ENCODE assay signal across 10 cellular contexts in the genomic region with DNA sequence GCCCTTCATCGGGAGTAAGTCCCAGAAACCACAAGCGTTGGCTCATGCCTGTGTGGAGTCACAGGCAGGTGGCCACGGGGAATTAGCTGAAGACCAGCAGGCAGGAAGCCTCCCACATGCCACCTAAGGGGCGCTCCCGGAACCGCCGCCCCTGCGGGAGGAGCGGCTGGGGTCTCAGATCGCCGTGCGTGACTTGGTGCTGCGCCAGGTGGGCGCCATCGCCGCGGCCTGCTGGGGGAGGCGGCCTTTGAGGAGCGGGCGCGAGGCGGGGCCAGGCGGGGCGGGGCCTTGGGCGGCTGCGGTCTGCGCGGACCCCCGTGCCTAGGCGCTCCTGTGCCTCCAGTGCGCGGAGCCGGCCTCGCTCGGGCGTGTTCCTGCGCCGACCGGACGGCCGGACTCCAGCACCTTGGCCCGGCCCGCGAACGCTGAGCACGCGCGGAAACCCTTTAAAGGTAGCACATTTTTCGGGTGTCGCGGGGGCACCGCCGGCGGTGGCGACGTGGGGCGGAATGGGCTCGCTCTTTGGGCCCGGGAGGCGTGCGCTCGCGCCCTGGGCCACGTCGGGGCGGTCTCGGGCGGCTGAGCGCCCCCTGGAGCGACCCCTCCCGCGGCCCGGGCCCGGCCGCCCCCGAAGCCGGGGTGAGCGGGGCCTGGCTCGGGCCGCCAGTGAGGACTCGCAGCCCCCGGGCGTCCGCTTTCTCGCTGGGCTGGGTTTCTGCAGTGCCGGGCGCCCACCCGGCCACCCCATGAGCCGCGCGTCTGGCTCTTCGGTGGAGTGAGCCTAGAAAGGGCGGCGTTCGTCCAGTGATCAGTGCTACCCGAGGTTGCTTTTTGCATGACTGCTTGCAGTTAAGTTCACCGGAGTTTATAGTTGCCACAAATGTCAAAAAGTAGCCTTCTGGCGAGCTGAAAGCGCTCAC. TPM values are rescaled to one million over a fixed set of nuclear protein-coding genes. Genes with fewer than 3 reads are reported as not detected.
DNase-seq lines count a peak whose midpoint lies in the region; TF ChIP-seq lines count a peak whose summit lies in the region.
"Had no signal": no experiment of that assay in that cellular context is flagged by ENCODE, and none has a peak within 500 bp of the region (broad histone marks: within the 10 kb centered on the region; RNA-seq: fewer than 3 reads in every experiment).

No MANE protein-coding gene starts in this region.

- no peaks in the 10 kb centered on the region for H3K79me2 ChIP-seq in ACC112 (ENCODE audit: control insufficient read depth, insufficient read depth, low read length, unreplicated experiment)

- DNase-seq in HEK293T (ENCODE audit: extremely low spot score) = peak; percentile 56
- DNase-seq in ecto neural progenitor cell (ENCODE audit: low spot score) = peak; percentile 69
- no peak for DNase-seq in SHP77 treated with DMSO at 0.1 percent for 48 hours (lab: John Stamatoyannopoulos, UW)
- DNase-seq in activated CD4-positive, CD25-positive, alpha-beta regulatory T cell treated with anti-CD3 and anti-CD28 coated beads, Interleukin-2, amount 50 U/mL, for 72 hours = no peak
- no peak for DNase-seq in Kasumi-1 (lab: John Stamatoyannopoulos, UW)
- no peak for DNase-seq in activated CD4-positive, alpha-beta T cell treated with anti-CD3 and anti-CD28 coated beads for 1 hour
- DNase-seq: T-helper 2 cell had no signal

- WGBS in mesodermal cell (ENCODE audit: insufficient coverage in 2 of 2), 2 experiments = 2% methylated on average over 96 to 98 of the region's 99 CpGs

- CTCF ChIA-PET in HEK293T (lab: Yijun Ruan, JAX) = interaction anchor here (0.6 to 1.0 kb wide), 2 partner anchors 39 to 47 kb away, joined by 3 read pairs; no protein-coding TSS in a partner anchor

- peaks cover 72% of the 10 kb centered on the region for H3K27me3 ChIP-seq in ACC112 (ENCODE audit: insufficient read depth, low read length)

- POLR2A ChIA-PET in HEK293T (lab: Yijun Ruan, JAX) = no interaction called here

- H3K36me3 ChIP-seq in ACC112 (ENCODE audit: insufficient read depth, low read length) (no peaks in the 10 kb centered on the region), mesodermal cell (ENCODE audit: control insufficient read depth, insufficient read depth, low read length) (no peaks in the 10 kb centered on the region)
- H3K36me3 ChIP-seq: neutrophil had no signal

- H2AFZ ChIP-seq in ACC112 (ENCODE audit: low read length, unreplicated experiment) = peak overlapping the region; percentile 82

- H3K4me3 ChIP-seq in ACC112 (ENCODE audit: low read depth, low read length) = peak overlapping the region; percentile 74
- peak overlapping the region; percentile 29 for H3K4me3 ChIP-seq in mesodermal cell (ENCODE audit: extremely low read depth, insufficient read depth, low read length, poor library complexity, severe bottlenecking)

- no peaks in the 10 kb centered on the region for H3K9me3 ChIP-seq in mesodermal cell (ENCODE audit: control insufficient read depth, low read length)
- H3K9me3 ChIP-seq: neutrophil had no signal

- H3K27ac ChIP-seq in ACC112 (ENCODE audit: low read depth, low read length) (no peak overlapping the region), mesodermal cell (ENCODE audit: low read depth, low read length, severe bottlenecking) (no peak overlapping the region)
- H3K27ac ChIP-seq: neutrophil had no signal

- H3K4me1 ChIP-seq in ACC112 (ENCODE audit: control insufficient read depth, insufficient read depth, low read length, unreplicated experiment) (no peaks in the 10 kb centered on the region), mesodermal cell (ENCODE audit: control insufficient read depth, insufficient read depth, low read length, poor library complexity, severe bottlenecking) (no peaks in the 10 kb centered on the region)

TF ChIP-seq in HEK293T, 16 proteins besides CTCF, POLR2A, EP300 and RAD21:
- TF ChIP-seq ARNT (IDR thresholded peaks at IDR 0.05) (no peak), L3MBTL2 (conservative IDR thresholded peaks at IDR 0.05) (peak; percentile 74; the same call in 1 of the 2 replicates)

RNA-seq across cellular contexts. Expression of a gene that starts 24.5 kb away (rescaled TPM):
- not detected for polyA plus RNA-seq in mesodermal cell (2013, experiment 1 of 2)
- polyA plus RNA-seq in mesodermal cell (2013, experiment 2 of 2) = not detected

RNA-seq across cellular contexts. Expression of a gene that starts 34.6 kb away (rescaled TPM):
- not detected for polyA plus RNA-seq in mesodermal cell (2013, experiment 1 of 2)
- polyA plus RNA-seq in mesodermal cell (2013, experiment 2 of 2) = not detected

Comparison
In these comparisons a context has a peak if more than half of its experiments do, and no peak if none do; other contexts are left out.
1. DNase-seq: peak in HEK293T (single experiment) and ecto neural progenitor cell (single experiment); none in SHP77 treated with DMSO at 0.1 percent for 48 hours (single experiment), activated CD4-positive, CD25-positive, alpha-beta regulatory T cell treated with anti-CD3 and anti-CD28 coated beads, Interleukin-2, amount 50 U/mL, for 72 hours (single experiment), Kasumi-1 (0 of 2) and activated CD4-positive, alpha-beta T cell treated with anti-CD3 and anti-CD28 coated beads for 1 hour (single experiment).